ENCODE assay signal across 21 cellular contexts in the genomic region with DNA sequence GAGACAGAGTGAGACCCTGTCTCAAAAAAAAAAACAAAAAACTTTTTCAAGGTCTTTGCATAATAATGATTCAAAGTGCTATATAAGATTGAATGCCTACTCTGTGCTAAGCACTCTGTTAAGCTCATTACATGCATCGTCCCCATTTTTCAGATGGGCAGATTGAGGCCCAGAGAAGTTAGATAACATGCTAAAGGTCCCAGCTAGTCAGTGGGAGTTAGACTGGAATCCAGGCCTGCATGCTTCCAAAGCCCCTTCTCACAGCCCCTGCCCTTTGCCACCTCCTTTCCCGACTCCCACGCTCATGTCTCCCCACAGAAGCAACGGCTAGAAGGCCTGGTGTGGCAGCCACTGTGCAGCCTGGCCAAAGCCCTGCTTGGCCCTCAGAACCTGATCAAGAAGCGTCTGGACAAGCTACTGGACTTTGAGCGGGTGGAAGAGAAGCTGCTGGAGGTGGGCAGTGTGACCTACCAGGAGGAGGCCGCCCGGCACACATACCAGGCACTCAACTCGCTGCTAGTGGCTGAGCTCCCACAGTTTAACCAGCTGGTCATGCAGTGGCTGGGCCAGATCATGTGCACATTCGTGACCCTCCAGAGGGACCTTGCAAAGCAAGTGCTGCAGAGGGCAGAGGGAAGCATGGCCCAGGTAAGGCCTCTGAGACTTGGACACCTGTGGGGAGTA. TPM values are rescaled to one million over a fixed set of nuclear protein-coding genes. Genes with fewer than 3 reads are reported as not detected.
DNase-seq lines count a peak whose midpoint lies in the region; ATAC-seq and TF ChIP-seq lines count a peak whose summit lies in the region.
"Had no signal": no experiment of that assay in that cellular context is flagged by ENCODE, and none has a peak within 500 bp of the region (broad histone marks: within the 10 kb centered on the region; RNA-seq: fewer than 3 reads in every experiment).

No MANE protein-coding gene starts in this region.

- H3K27ac ChIP-seq in RWPE1: peak overlapping the region; percentile 6
- H3K27ac ChIP-seq: BLaER1 had no signal

- TF ChIP-seq CTCF in RWPE1 (conservative IDR thresholded peaks at IDR 0.05; ENCODE audit: low read depth): no peak

- POLR2A ChIA-PET in RWPE1 (lab: Yijun Ruan, JAX; ENCODE audit: low non-redundant PET): no interaction called here

- in situ Hi-C loops in G401 (cut with HindIII; ENCODE audit: low sequenced_read_pairs): no loop called here

- DNase-seq in G401 (ENCODE audit: low spot score): peak; percentile 60
- DNase-seq in RWPE1 (ENCODE audit: low spot score): no peak
- peak; percentile 52 for DNase-seq in cerebellar cortex (ENCODE audit: low spot score)
- DNase-seq in anterior cingulate cortex (lab: John Stamatoyannopoulos, UW): no peak
- no peak for DNase-seq in left lobe of liver (ENCODE audit: low spot score)
- DNase-seq in NCI-H1105 (lab: John Stamatoyannopoulos, UW): no peak
- DNase-seq: 8988T; ACHN; BE2C; CD4-positive, alpha-beta memory T cell; CD4-positive, CD25-positive, alpha-beta regulatory T cell; CD8-positive, alpha-beta memory T cell; COR-L47; DMS 273 treated with DMSO at 0.1 percent for 48 hours; DMS153; DMS53; DMS79; DND-41; EL; GF-D8 had no signal

- ATAC-seq in left lobe of liver: no peak

- CTCF ChIA-PET in RWPE1 (lab: Yijun Ruan, JAX): interaction anchor here (0.6 to 1.1 kb wide), 6 partner anchors 53 to 371 kb away, joined by 3 to 4 read pairs (median 4); no protein-coding TSS in a partner anchor

RNA-seq across cellular contexts. Expression of a gene that starts 40.3 kb away (rescaled TPM):
- total RNA-seq in G401 (2014; rRNA removed; shearing (Covaris generic)): not detected in 2 replicates
- total RNA-seq in left lobe of liver: 6.5 TPM

Comparison
In these comparisons a context has a peak if more than half of its experiments do, and no peak if none do; other contexts are left out.
1. DNase-seq: peak in G401 (single experiment) and cerebellar cortex (single experiment); none in RWPE1 (single experiment), anterior cingulate cortex (0 of 58), left lobe of liver (single experiment) and NCI-H1105 (single experiment).